8 cellular contexts compared by ENCODE assay signal in the genomic region with DNA sequence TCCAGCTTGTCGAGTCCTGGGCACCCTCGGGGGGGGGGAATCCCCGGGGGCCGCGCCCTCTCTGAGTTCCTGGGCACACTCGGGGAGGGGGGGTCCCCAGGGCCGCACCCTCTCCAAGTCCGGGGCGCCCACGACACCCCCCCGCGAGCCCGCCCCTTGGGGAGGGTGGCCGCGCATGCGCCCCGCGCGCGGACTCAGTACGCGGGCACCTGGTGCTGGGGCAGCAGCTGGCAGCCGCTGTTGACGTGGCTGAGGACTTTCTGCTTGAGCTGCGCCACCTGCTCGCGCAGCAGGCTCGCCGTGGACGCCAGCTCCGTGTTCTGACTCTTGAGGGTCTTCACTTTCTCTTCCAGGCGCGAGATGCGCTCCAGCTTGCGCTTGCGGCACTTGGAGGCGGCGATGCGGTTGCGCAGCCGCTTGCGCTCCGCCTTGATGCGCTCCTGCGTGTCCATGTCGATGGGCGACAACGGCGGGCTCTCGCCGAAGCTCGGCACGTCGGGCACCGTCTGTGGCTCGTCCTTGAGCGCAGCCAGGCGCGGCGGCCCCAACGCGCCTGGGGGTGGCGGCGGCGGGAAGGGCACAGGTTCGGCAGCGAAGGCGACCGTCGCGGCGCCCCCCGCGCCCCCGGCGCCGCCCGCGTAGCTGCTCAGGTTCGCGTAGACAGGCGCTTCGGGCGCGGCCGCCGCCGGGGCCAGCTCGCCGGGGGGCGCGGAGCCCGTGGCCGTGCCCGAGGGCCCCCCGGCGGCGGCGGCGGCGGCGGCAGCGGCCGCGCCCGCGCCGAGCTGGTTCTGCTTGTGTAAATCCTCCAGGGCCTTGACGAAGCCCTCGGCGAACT. TPM values are rescaled to one million over a fixed set of nuclear protein-coding genes. Genes with fewer than 3 reads are reported as not detected.
DNase-seq lines count a peak whose midpoint lies in the region; ATAC-seq and TF ChIP-seq lines count a peak whose summit lies in the region.

No MANE protein-coding gene starts in this region.

- TF ChIP-seq CTCF in left lung (IDR thresholded peaks at IDR 0.05), result no peak

- H3K4me3 Mint-ChIP-seq in activated CD4-positive, alpha-beta T cell treated with anti-CD3 and anti-CD28 coated beads, Interleukin-2, amount 10 ng/mL, durations not matched to agents 24 days and 14 days, result peak overlapping the region; percentile 99

- H3K27me3 ChIP-seq in left lung, result no peaks in the 10 kb centered on the region

- H3K27me3 Mint-ChIP-seq in activated CD4-positive, alpha-beta T cell treated with anti-CD3 and anti-CD28 coated beads, Interleukin-2, amount 10 ng/mL, durations not matched to agents 24 days and 14 days, result peaks cover 1% of the 10 kb centered on the region

- intact Hi-C loops in activated CD4-positive, alpha-beta T cell treated with anti-CD3 and anti-CD28 coated beads, Interleukin-2, amount 10 ng/mL, durations not matched to agents 24 days and 14 days (cut with micrococcal nuclease), result loop anchor here (1.0 kb wide), 1 partner anchor 10 kb away; no protein-coding TSS in a partner anchor
- intact Hi-C loops in left lung (cut with DNase I), result no loop called here

- peak; percentile 19 for ATAC-seq in HG02678 (IDR thresholded peaks at IDR 0.05; ENCODE audit: unreplicated experiment)
- peak; percentile 49 for ATAC-seq in left lung

- H3K4me3 ChIP-seq in left lung, result peak overlapping the region; percentile 89 to 94

- H3K36me3 ChIP-seq in left lung, result peaks cover 0 to 22% of the 10 kb centered on the region in 2 donors

- H3K27ac ChIP-seq in left lung, result peak overlapping the region; percentile 100

- H3K9me3 ChIP-seq in left lung, result no peaks in the 10 kb centered on the region

- H3K4me1 ChIP-seq in left lung, result peaks cover 33 to 53% of the 10 kb centered on the region in 2 donors

- H3K9me3 Mint-ChIP-seq in activated CD4-positive, alpha-beta T cell treated with anti-CD3 and anti-CD28 coated beads, Interleukin-2, amount 10 ng/mL, durations not matched to agents 24 days and 14 days, result no peaks in the 10 kb centered on the region

- peak overlapping the region; percentile 97 for H3K27ac Mint-ChIP-seq in activated CD4-positive, alpha-beta T cell treated with anti-CD3 and anti-CD28 coated beads, Interleukin-2, amount 10 ng/mL, durations not matched to agents 24 days and 14 days

- DNase-seq in GF-D8 (lab: John Stamatoyannopoulos, UW) (peak; percentile 58), NCI-H446 treated with DMSO at 0.1 percent for 48 hours (lab: John Stamatoyannopoulos, UW) (peak; percentile 80), dedifferentiated amniotic fluid mesenchymal stem cell (ENCODE audit: extremely low spot score) (peak; percentile 39), left lung (peak; percentile 85 to 95), OCI-M2 (lab: John Stamatoyannopoulos, UW; ENCODE audit: unreplicated experiment) (no peak)
- DNase-seq in activated CD4-positive, alpha-beta T cell treated with anti-CD3 and anti-CD28 coated beads, Interleukin-2, amount 10 ng/mL, durations not matched to agents 24 days and 14 days, result peak; percentile 94
- DNase-seq in stimulated activated CD4-positive, alpha-beta T cell treated with anti-CD3 and anti-CD28 coated beads, Interleukin-4, amount 100 ng/mL, for 24 hours, result peak; percentile 77

- peaks cover 42% of the 10 kb centered on the region for H3K36me3 Mint-ChIP-seq in activated CD4-positive, alpha-beta T cell treated with anti-CD3 and anti-CD28 coated beads, Interleukin-2, amount 10 ng/mL, durations not matched to agents 24 days and 14 days (ENCODE audit: low read depth)

- peaks cover 42% of the 10 kb centered on the region for H3K4me1 Mint-ChIP-seq in activated CD4-positive, alpha-beta T cell treated with anti-CD3 and anti-CD28 coated beads, Interleukin-2, amount 10 ng/mL, durations not matched to agents 24 days and 14 days

RNA-seq across cellular contexts. Expression of gene JUND, which starts 1.0 kb away (rescaled TPM):
- 382 and 413 TPM in 2 replicates for total RNA-seq in activated CD4-positive, alpha-beta T cell treated with anti-CD3 and anti-CD28 coated beads, Interleukin-2, amount 10 ng/mL, durations not matched to agents 24 days and 14 days
- 100 to 1,000 TPM; 179 to 232 TPM for total RNA-seq in left lung

RNA-seq across cellular contexts. Expression of gene IQCN, which starts 6.2 kb away (rescaled TPM):
- 2.3 and 3.0 TPM in 2 replicates for total RNA-seq in activated CD4-positive, alpha-beta T cell treated with anti-CD3 and anti-CD28 coated beads, Interleukin-2, amount 10 ng/mL, durations not matched to agents 24 days and 14 days
- 1 to 10 TPM; 3.0 to 5.8 TPM for total RNA-seq in left lung

RNA-seq across cellular contexts. Expression of gene LSM4, which starts 42.4 kb away (rescaled TPM):
- total RNA-seq in activated CD4-positive, alpha-beta T cell treated with anti-CD3 and anti-CD28 coated beads, Interleukin-2, amount 10 ng/mL, durations not matched to agents 24 days and 14 days, result 217 and 225 TPM in 2 replicates
- 100 to 1,000 TPM in 1 of 2 donors, 10 to 100 TPM in 1; 87.8 to 121 TPM for total RNA-seq in left lung

RNA-seq across cellular contexts. Expression of gene PDE4C, which starts 54.2 kb away (rescaled TPM):
- total RNA-seq in activated CD4-positive, alpha-beta T cell treated with anti-CD3 and anti-CD28 coated beads, Interleukin-2, amount 10 ng/mL, durations not matched to agents 24 days and 14 days, result 0.14 and 0.37 TPM in 2 replicates
- total RNA-seq in left lung, result 10 to 100 TPM in 1 of 2 donors, 1 to 10 TPM in 1; 3.7 to 11.3 TPM

RNA-seq across cellular contexts. Expression of gene PGPEP1, which starts 59.9 kb away (rescaled TPM):
- total RNA-seq in activated CD4-positive, alpha-beta T cell treated with anti-CD3 and anti-CD28 coated beads, Interleukin-2, amount 10 ng/mL, durations not matched to agents 24 days and 14 days, result 14.6 and 18.5 TPM in 2 replicates
- 10 to 100 TPM; 36.7 to 39.5 TPM for total RNA-seq in left lung
